ENCODE assay signal across 12 cellular contexts in genomic region chr16:30528799-30529457, GRCh38. TPM values are rescaled to one million over a fixed set of nuclear protein-coding genes. Genes with fewer than 3 reads are reported as not detected.
A peak's percentile ranks its signal among the peaks of the same experiment; 100 is the strongest.
DNase-seq lines count a peak whose midpoint lies in the region; ATAC-seq and TF ChIP-seq lines count a peak whose summit lies in the region.
"Had no signal": no experiment of that assay in that cellular context is flagged by ENCODE, and none has a peak within 500 bp of the region (broad histone marks: within the 10 kb centered on the region; RNA-seq: fewer than 3 reads in every experiment).

No MANE protein-coding gene starts in this region.

- no peaks in the 10 kb centered on the region for H3K9me3 Mint-ChIP-seq in activated CD4-positive, alpha-beta T cell treated with anti-CD3 and anti-CD28 coated beads, Interleukin-2, amount 10 ng/mL, durations not matched to agents 7 days and 5 days
- H3K9me3 Mint-ChIP-seq in chondrocyte (ENCODE audit: low read depth), result no peaks in the 10 kb centered on the region
- no peaks in the 10 kb centered on the region for H3K9me3 Mint-ChIP-seq in stimulated activated effector memory CD8-positive, alpha-beta T cell treated with anti-CD3 and anti-CD28 coated beads, Interleukin-12 subunit alpha, Interleukin-12 subunit beta, amount 100 ng/mL, for 72 hours
- H3K9me3 Mint-ChIP-seq: memory B cell had no signal

- DNase-seq in activated CD4-positive, alpha-beta T cell treated with anti-CD3 and anti-CD28 coated beads, Interleukin-2, amount 10 ng/mL, durations not matched to agents 7 days and 5 days, result no peak
- DNase-seq in activated CD4-positive, alpha-beta T cell treated with anti-CD3 and anti-CD28 coated beads, Interleukin-2, amount 50 U/mL, for 48 hours, result no peak
- DNase-seq in chondrocyte (ENCODE audit: low spot score) (no peak), activated gamma-delta T cell (lab: John Stamatoyannopoulos, UW) (no peak), NCI-H1105 (lab: John Stamatoyannopoulos, UW) (no peak)
- DNase-seq in stimulated activated effector memory CD8-positive, alpha-beta T cell treated with anti-CD3 and anti-CD28 coated beads, Interleukin-12 subunit alpha, Interleukin-12 subunit beta, amount 100 ng/mL, for 72 hours (ENCODE audit: low spot score in 2 of 2), result no peak
- DNase-seq: foreskin melanocyte, IMR-90, SK-N-SH, small intestine had no signal

- H3K4me3 Mint-ChIP-seq in activated CD4-positive, alpha-beta T cell treated with anti-CD3 and anti-CD28 coated beads, Interleukin-2, amount 10 ng/mL, durations not matched to agents 7 days and 5 days, result no peak overlapping the region
- no peak overlapping the region for H3K4me3 Mint-ChIP-seq in chondrocyte (ENCODE audit: unreplicated experiment)
- peak overlapping the region; percentile 26 for H3K4me3 Mint-ChIP-seq in stimulated activated effector memory CD8-positive, alpha-beta T cell treated with anti-CD3 and anti-CD28 coated beads, Interleukin-12 subunit alpha, Interleukin-12 subunit beta, amount 100 ng/mL, for 72 hours

- H3K27me3 Mint-ChIP-seq in activated CD4-positive, alpha-beta T cell treated with anti-CD3 and anti-CD28 coated beads, Interleukin-2, amount 10 ng/mL, durations not matched to agents 7 days and 5 days, result no peaks in the 10 kb centered on the region
- no peaks in the 10 kb centered on the region for H3K27me3 Mint-ChIP-seq in chondrocyte (ENCODE audit: low read depth)
- H3K27me3 Mint-ChIP-seq: memory B cell had no signal

- H3K27ac Mint-ChIP-seq in activated CD4-positive, alpha-beta T cell treated with anti-CD3 and anti-CD28 coated beads, Interleukin-2, amount 10 ng/mL, durations not matched to agents 7 days and 5 days, result peak overlapping the region; percentile 50
- H3K27ac Mint-ChIP-seq in chondrocyte (ENCODE audit: unreplicated experiment), result peak overlapping the region; percentile 59
- peak overlapping the region; percentile 74 for H3K27ac Mint-ChIP-seq in stimulated activated effector memory CD8-positive, alpha-beta T cell treated with anti-CD3 and anti-CD28 coated beads, Interleukin-12 subunit alpha, Interleukin-12 subunit beta, amount 100 ng/mL, for 72 hours

- H3K4me1 Mint-ChIP-seq in activated CD4-positive, alpha-beta T cell treated with anti-CD3 and anti-CD28 coated beads, Interleukin-2, amount 10 ng/mL, durations not matched to agents 7 days and 5 days, result peaks cover 46% of the 10 kb centered on the region
- peaks cover 26% of the 10 kb centered on the region for H3K4me1 Mint-ChIP-seq in chondrocyte (ENCODE audit: low read depth)
- H3K4me1 Mint-ChIP-seq in stimulated activated effector memory CD8-positive, alpha-beta T cell treated with anti-CD3 and anti-CD28 coated beads, Interleukin-12 subunit alpha, Interleukin-12 subunit beta, amount 100 ng/mL, for 72 hours, result peaks cover 37% of the 10 kb centered on the region

- CTCF ChIA-PET in activated CD4-positive, alpha-beta T cell treated with anti-CD3 and anti-CD28 coated beads, Interleukin-2, amount 10 ng/mL, durations not matched to agents 7 days and 5 days (lab: Charles Lee), result interaction anchor here (0.9 to 2.9 kb wide), 6 partner anchors 20 to 87 kb away, joined by 3 to 10 read pairs (median 4); partner anchors contain the start of gene ZNF764

- no peak for TF ChIP-seq CTCF in chondrocyte (IDR thresholded peaks at IDR 0.05)

- ATAC-seq in stimulated activated effector memory CD8-positive, alpha-beta T cell treated with anti-CD3 and anti-CD28 coated beads, Interleukin-12 subunit alpha, Interleukin-12 subunit beta, amount 100 ng/mL, for 72 hours, result no peak

- H3K36me3 Mint-ChIP-seq in activated CD4-positive, alpha-beta T cell treated with anti-CD3 and anti-CD28 coated beads, Interleukin-2, amount 10 ng/mL, durations not matched to agents 7 days and 5 days (ENCODE audit: low read depth), result peaks cover 15% of the 10 kb centered on the region
- peaks cover 2% of the 10 kb centered on the region for H3K36me3 Mint-ChIP-seq in chondrocyte (ENCODE audit: low read depth)
- H3K36me3 Mint-ChIP-seq in stimulated activated effector memory CD8-positive, alpha-beta T cell treated with anti-CD3 and anti-CD28 coated beads, Interleukin-12 subunit alpha, Interleukin-12 subunit beta, amount 100 ng/mL, for 72 hours, result peaks cover 28% of the 10 kb centered on the region

- POLR2A ChIA-PET in activated CD4-positive, alpha-beta T cell treated with anti-CD3 and anti-CD28 coated beads, Interleukin-2, amount 10 ng/mL, durations not matched to agents 7 days and 5 days (lab: Charles Lee), result no interaction called here

RNA-seq across cellular contexts. Expression of gene ZNF768, which starts 2.6 kb away (rescaled TPM):
- total RNA-seq in activated CD4-positive, alpha-beta T cell treated with anti-CD3 and anti-CD28 coated beads, Interleukin-2, amount 10 ng/mL, durations not matched to agents 7 days and 5 days, result 1 to 10 TPM; 1.9 to 2.6 TPM
- total RNA-seq in chondrocyte, result 27.6 to 30.0 TPM (median 28.6 TPM) in 3 replicates

RNA-seq across cellular contexts. Expression of gene ZNF747, which starts 5.7 kb away (rescaled TPM):
- total RNA-seq in activated CD4-positive, alpha-beta T cell treated with anti-CD3 and anti-CD28 coated beads, Interleukin-2, amount 10 ng/mL, durations not matched to agents 7 days and 5 days, result 10 to 100 TPM; 10.4 to 11.8 TPM
- total RNA-seq in chondrocyte, result 3.5 to 6.7 TPM (median 6.7 TPM) in 3 replicates

RNA-seq across cellular contexts. Expression of gene ZNF764, which starts 29.2 kb away (rescaled TPM):
- total RNA-seq in activated CD4-positive, alpha-beta T cell treated with anti-CD3 and anti-CD28 coated beads, Interleukin-2, amount 10 ng/mL, durations not matched to agents 7 days and 5 days, result 10 to 100 TPM; 17.5 to 18.2 TPM
- 8.3 to 11.1 TPM (median 8.6 TPM) in 3 replicates for total RNA-seq in chondrocyte

RNA-seq across cellular contexts. Expression of gene ZNF688, which starts 42.6 kb away (rescaled TPM):
- total RNA-seq in activated CD4-positive, alpha-beta T cell treated with anti-CD3 and anti-CD28 coated beads, Interleukin-2, amount 10 ng/mL, durations not matched to agents 7 days and 5 days, result 10 to 100 TPM; 13.3 to 13.8 TPM
- total RNA-seq in chondrocyte, result 11.7 to 15.0 TPM (median 13.7 TPM) in 3 replicates

RNA-seq across cellular contexts. Expression of gene ITGAL, which starts 56.4 kb away (rescaled TPM):
- 100 to 1,000 TPM; 521 to 598 TPM for total RNA-seq in activated CD4-positive, alpha-beta T cell treated with anti-CD3 and anti-CD28 coated beads, Interleukin-2, amount 10 ng/mL, durations not matched to agents 7 days and 5 days
- not detected in 3 replicates for total RNA-seq in chondrocyte
- total RNA-seq: cardiac muscle cell, IMR-90 had no signal
